Comparison of ENCODE assay signal across 8 cellular contexts in genomic region chr4:94621491-94622080, GRCh38.
DNase-seq lines count a peak whose midpoint lies in the region; ATAC-seq, FAIRE-seq and TF ChIP-seq lines count a peak whose summit lies in the region.

No MANE protein-coding gene starts in this region.

- no peak overlapping the region for H2BK5ac ChIP-seq in H1 (ENCODE audit: low read depth, low read length)
- no peak overlapping the region for H2BK5ac ChIP-seq in neuronal stem cell (ENCODE audit: low read length)

- H3K23ac ChIP-seq in H1 (ENCODE audit: insufficient read length) (no peak overlapping the region), neuronal stem cell (ENCODE audit: low read depth, low read length, poor library complexity) (no peak overlapping the region)

- CTCF ChIA-PET in H1 (lab: Charles Lee; ENCODE audit: partially characterized antibody): interaction anchor here (0.7 to 3.9 kb wide), 24 partner anchors 9 to 584 kb away, joined by 3 to 20 read pairs (median 4); no protein-coding TSS in a partner anchor
- CTCF ChIA-PET in activated CD8-positive, alpha-beta memory T cell treated with anti-CD3 and anti-CD28 coated beads, Interleukin-2, amount 10 ng/mL, durations not matched to agents 7 days and 5 days (lab: Charles Lee): interaction anchor here (0.9 to 1.5 kb wide), 4 partner anchors 10 to 18 kb away, joined by 3 to 7 read pairs (median 4); no protein-coding TSS in a partner anchor

- DNase-seq in AML-193 (lab: John Stamatoyannopoulos, UW): peak; percentile 25 to 39
- peak; percentile 32 for DNase-seq in GM10266 (ENCODE audit: extremely low spot score)
- peak; percentile 65 for DNase-seq in OCI-M1 (lab: John Stamatoyannopoulos, UW)
- DNase-seq in H1 (ENCODE audit: low read depth in 1 of 2, low spot score in 2 of 2): no peak
- peak; percentile 23 for DNase-seq in neuronal stem cell (ENCODE audit: low spot score)
- no peak for DNase-seq in activated CD8-positive, alpha-beta memory T cell treated with anti-CD3 and anti-CD28 coated beads, Interleukin-2, amount 10 ng/mL, durations not matched to agents 7 days and 5 days
- DNase-seq in ecto neural progenitor cell (ENCODE audit: low spot score): no peak

- H2BK120ac ChIP-seq in H1 (replicated peaks; ENCODE audit: low read depth, low read length) (no peak overlapping the region), neuronal stem cell (ENCODE audit: low read depth, low read length) (no peak overlapping the region)

- peak; percentile 74 to 76 for TF ChIP-seq RAD21 in H1 (IDR thresholded peaks at IDR 0.05 in 1 of 2, conservative IDR thresholded peaks at IDR 0.05 in 1 of 2; ENCODE audit: low read depth in 2 of 2, low read length in 2 of 2)

- H3K56ac ChIP-seq in H1 (replicated peaks; ENCODE audit: insufficient read length, low read depth, low read length): no peak overlapping the region

- H2BK20ac ChIP-seq in H1 (ENCODE audit: low read length): no peak overlapping the region

- H3K4me1 ChIP-seq in H1 (replicated peaks in 1 of 4; ENCODE audit: control insufficient read depth in 3 of 4, insufficient read depth in 4 of 4, low read length in 3 of 4) (no peaks in the 10 kb centered on the region), neuronal stem cell (ENCODE audit: control insufficient read depth in 2 of 2, insufficient read depth in 1 of 2, low read depth in 1 of 2, low read length in 2 of 2) (no peaks in the 10 kb centered on the region)

- no peaks in the 10 kb centered on the region for H3K27me3 Mint-ChIP-seq in activated CD8-positive, alpha-beta memory T cell treated with anti-CD3 and anti-CD28 coated beads, Interleukin-2, amount 10 ng/mL, durations not matched to agents 7 days and 5 days

- H3K79me2 ChIP-seq in H1 (ENCODE audit: control insufficient read depth in 1 of 2, insufficient read depth in 2 of 2, low read length in 2 of 2): no peaks in the 10 kb centered on the region

- H3K9me3 Mint-ChIP-seq in activated CD8-positive, alpha-beta memory T cell treated with anti-CD3 and anti-CD28 coated beads, Interleukin-2, amount 10 ng/mL, durations not matched to agents 7 days and 5 days (ENCODE audit: low read depth): no peaks in the 10 kb centered on the region

- H3K36me3 Mint-ChIP-seq in activated CD8-positive, alpha-beta memory T cell treated with anti-CD3 and anti-CD28 coated beads, Interleukin-2, amount 10 ng/mL, durations not matched to agents 7 days and 5 days: no peaks in the 10 kb centered on the region

- H2BK15ac ChIP-seq in H1 (ENCODE audit: low read length) (no peak overlapping the region), neuronal stem cell (ENCODE audit: low read length) (no peak overlapping the region)

- no peaks in the 10 kb centered on the region for H3K23me2 ChIP-seq in H1 (ENCODE audit: low read depth, low read length)

- no peak overlapping the region for H3K27ac Mint-ChIP-seq in activated CD8-positive, alpha-beta memory T cell treated with anti-CD3 and anti-CD28 coated beads, Interleukin-2, amount 10 ng/mL, durations not matched to agents 7 days and 5 days

- H3K36me3 ChIP-seq in H1 (ENCODE audit: control insufficient read depth in 2 of 4, insufficient read depth in 4 of 4, low read length in 3 of 4) (no peaks in the 10 kb centered on the region), neuronal stem cell (replicated peaks in 1 of 2; ENCODE audit: control insufficient read depth in 2 of 2, insufficient read depth in 2 of 2, low read length in 2 of 2) (peaks cover 3 to 27% of the 10 kb centered on the region in 2 donors)

- H3K4me2 ChIP-seq in H1 (ENCODE audit: insufficient read depth in 1 of 2, low read depth in 2 of 2, low read length in 2 of 2) (no peak overlapping the region), neuronal stem cell (ENCODE audit: insufficient read depth, low read length, poor library complexity, severe bottlenecking) (no peak overlapping the region)

- H3K27me3 ChIP-seq in H1 (replicated peaks in 1 of 4; ENCODE audit: control insufficient read depth in 3 of 4, extremely low read depth in 1 of 4, insufficient read depth in 3 of 4, low read length in 3 of 4) (no peaks in the 10 kb centered on the region), neuronal stem cell (ENCODE audit: control insufficient read depth in 3 of 3, insufficient read depth in 3 of 3, low read depth in 1 of 3, low read length in 3 of 3) (no peaks in the 10 kb centered on the region)

- H3K4ac ChIP-seq in H1 (replicated peaks; ENCODE audit: insufficient read length, low read depth, low read length): no peak overlapping the region
- no peak overlapping the region for H3K4ac ChIP-seq in neuronal stem cell (ENCODE audit: low read length)

- no peak for TF ChIP-seq POLR2A in H1 (IDR thresholded peaks at IDR 0.05; ENCODE audit: control extremely low read depth in 1 of 2, low read depth in 2 of 2, low read length in 2 of 2)

- WGBS in H1 (ENCODE audit: extremely low coverage in 1 of 2, insufficient coverage in 1 of 2, insufficient read length in 1 of 2, insufficient replicate concordance in 2 of 2, low coverage in 1 of 2, low lambda C conversion rate in 2 of 2, missing lambda C conversion rate in 1 of 2), 2 experiments: 35% methylated on average over 6 of the region's 6 CpGs; no CpG with 5 or more reads in 1 of the 2 experiments
- no CpG with 5 or more reads among the region's 6 CpGs for WGBS in neuronal stem cell (ENCODE audit: extremely low coverage in 2 of 2, insufficient read length in 2 of 2, insufficient replicate concordance in 1 of 2), 2 donors

- no peak overlapping the region for H4K5ac ChIP-seq in H1 (ENCODE audit: insufficient read length, low read depth, low read length)

- no peak overlapping the region for H3K27ac ChIP-seq in H1 (ENCODE audit: low read depth, low read length)
- no peak overlapping the region for H3K27ac ChIP-seq in neuronal stem cell (replicated peaks; ENCODE audit: low read length)

- H3K79me1 ChIP-seq in H1 (ENCODE audit: low read depth, low read length) (no peaks in the 10 kb centered on the region), neuronal stem cell (ENCODE audit: low read depth, low read length) (no peaks in the 10 kb centered on the region)

- H3K4me1 Mint-ChIP-seq in activated CD8-positive, alpha-beta memory T cell treated with anti-CD3 and anti-CD28 coated beads, Interleukin-2, amount 10 ng/mL, durations not matched to agents 7 days and 5 days: no peaks in the 10 kb centered on the region

- H3K14ac ChIP-seq in H1 (ENCODE audit: insufficient read length): no peak overlapping the region
- no peak overlapping the region for H3K14ac ChIP-seq in neuronal stem cell (ENCODE audit: low read length)

- peak; percentile 7 for FAIRE-seq in H1 (lab: Jason Lieb, UNC)

- ATAC-seq in HG02870 (IDR thresholded peaks at IDR 0.05; ENCODE audit: unreplicated experiment): peak; percentile 74
- ATAC-seq in activated CD8-positive, alpha-beta memory T cell treated with anti-CD3 and anti-CD28 coated beads, Interleukin-2, amount 10 ng/mL, durations not matched to agents 7 days and 5 days: no peak

- no peaks in the 10 kb centered on the region for H4K20me1 ChIP-seq in H1 (replicated peaks in 1 of 2; ENCODE audit: control insufficient read depth in 1 of 2, insufficient read depth in 2 of 2, low read length in 2 of 2)

- peak; percentile 67 for TF ChIP-seq CTCF in GM10266 (IDR thresholded peaks at IDR 0.05; ENCODE audit: control insufficient read depth, insufficient read depth, low read depth, missing control alignments)
- TF ChIP-seq CTCF in H1 (IDR thresholded peaks at IDR 0.05; ENCODE audit: control extremely low read depth in 1 of 3, insufficient read depth in 1 of 3, low read depth in 1 of 3, low read length in 3 of 3): peak in 2 of 3 experiments; percentile 43 to 57; a peak in 2 of 4 replicates

- H3K4me3 Mint-ChIP-seq in activated CD8-positive, alpha-beta memory T cell treated with anti-CD3 and anti-CD28 coated beads, Interleukin-2, amount 10 ng/mL, durations not matched to agents 7 days and 5 days: no peak overlapping the region

- H3K9ac ChIP-seq in H1 (replicated peaks in 1 of 4; ENCODE audit: extremely low read depth in 1 of 4, low read depth in 3 of 4, low read length in 3 of 4): no peak overlapping the region
- H3K9ac ChIP-seq in neuronal stem cell (ENCODE audit: low read depth, low read length, poor library complexity): no peak overlapping the region

- H2BK12ac ChIP-seq in H1 (ENCODE audit: low read depth, low read length): no peak overlapping the region
- no peak overlapping the region for H2BK12ac ChIP-seq in neuronal stem cell (ENCODE audit: low read length)

- H3K4me3 ChIP-seq in H1 (ENCODE audit: extremely low read depth in 1 of 4, insufficient read depth in 2 of 4, low read depth in 3 of 4, low read length in 4 of 4) (no peak overlapping the region), neuronal stem cell (ENCODE audit: low read length in 2 of 2) (no peak overlapping the region)

- POLR2A ChIA-PET in H1 (lab: Charles Lee; ENCODE audit: partially characterized antibody): no interaction called here

- H3K9me3 ChIP-seq in H1 (ENCODE audit: insufficient read depth in 2 of 2, low read depth in 1 of 2, low read length in 1 of 2) (no peaks in the 10 kb centered on the region), neuronal stem cell (replicated peaks in 1 of 2; ENCODE audit: control insufficient read depth in 2 of 2, insufficient read depth in 1 of 2, low read depth in 1 of 2, low read length in 2 of 2) (no peaks in the 10 kb centered on the region)

- H2AFZ ChIP-seq in H1 (ENCODE audit: low read length): no peak overlapping the region
- no peak overlapping the region for H2AFZ ChIP-seq in neuronal stem cell (ENCODE audit: low read length)

- H4K91ac ChIP-seq in H1 (replicated peaks; ENCODE audit: insufficient read length, low read length): no peak overlapping the region
- no peak overlapping the region for H4K91ac ChIP-seq in neuronal stem cell (ENCODE audit: low read depth, low read length, poor library complexity)

- H3K18ac ChIP-seq in H1 (ENCODE audit: extremely low read depth, low read length) (no peak overlapping the region), neuronal stem cell (ENCODE audit: low read length) (no peak overlapping the region)

- H2AK5ac ChIP-seq in H1 (ENCODE audit: low read depth, low read length): no peak overlapping the region
- H2AK5ac ChIP-seq in neuronal stem cell (ENCODE audit: low read depth, low read length): no peak overlapping the region

- TF ChIP-seq EP300 in H1 (IDR thresholded peaks at IDR 0.05; ENCODE audit: borderline replicate concordance in 1 of 2, low read depth in 2 of 2, low read length in 2 of 2): no peak

- no peak overlapping the region for H4K8ac ChIP-seq in H1 (ENCODE audit: extremely low read depth, insufficient read depth, low read length)
- no peak overlapping the region for H4K8ac ChIP-seq in neuronal stem cell (ENCODE audit: low read depth, low read length)

TF ChIP-seq in H1, 55 proteins besides CTCF, POLR2A, EP300 and RAD21 (continues in another document):
- TF ChIP-seq E2F6 (IDR thresholded peaks at IDR 0.05) (no peak), RBBP5 (IDR thresholded peaks at IDR 0.05; ENCODE audit: borderline replicate concordance, low read depth, low read length) (no peak), ZNF274 (IDR thresholded peaks at IDR 0.05; ENCODE audit: borderline replicate concordance, extremely low read depth, low read length) (no peak)

Comparison
In these comparisons a context has a peak if more than half of its experiments do, and no peak if none do; other contexts are left out.
1. DNase-seq: peak in AML-193 (2 of 2), GM10266 (single experiment), OCI-M1 (single experiment) and neuronal stem cell (single experiment); none in H1 (0 of 2), activated CD8-positive, alpha-beta memory T cell treated with anti-CD3 and anti-CD28 coated beads, Interleukin-2, amount 10 ng/mL, durations not matched to agents 7 days and 5 days (single experiment) and ecto neural progenitor cell (single experiment).